ENCODE assay signal across 16 cellular contexts in genomic region chr13:49516467-49516866, GRCh38. TPM values are rescaled to one million over a fixed set of nuclear protein-coding genes. Genes with fewer than 3 reads are reported as not detected.
DNase-seq lines count a peak whose midpoint lies in the region; ATAC-seq and TF ChIP-seq lines count a peak whose summit lies in the region.
"Had no signal": no experiment of that assay in that cellular context is flagged by ENCODE, and none has a peak within 500 bp of the region (broad histone marks: within the 10 kb centered on the region; RNA-seq: fewer than 3 reads in every experiment).

No MANE protein-coding gene starts in this region.

- H3K36me3 Mint-ChIP-seq in activated naive CD4-positive, alpha-beta T cell treated with anti-CD3 and anti-CD28 coated beads, Interleukin-2, amount 50 U/mL, for 24 hours, result peaks cover 18% of the 10 kb centered on the region
- peaks cover 96% of the 10 kb centered on the region for H3K36me3 Mint-ChIP-seq in activated T-helper 17 cell treated with anti-CD3 and anti-CD28 coated beads, Interleukin-2, amount 50 U/mL, for 72 hours (ENCODE audit: low read depth)
- H3K36me3 Mint-ChIP-seq in memory B cell, result peaks cover 41% of the 10 kb centered on the region

- no peak for TF ChIP-seq POLR2A in GM18505 (IDR thresholded peaks at IDR 0.05; ENCODE audit: borderline replicate concordance, extremely low read depth, insufficient read depth, insufficient read length)

- in situ Hi-C loops in G401 (cut with HindIII; ENCODE audit: low sequenced_read_pairs), result no loop called here

- H3K4me3 Mint-ChIP-seq in activated naive CD4-positive, alpha-beta T cell treated with anti-CD3 and anti-CD28 coated beads, Interleukin-2, amount 50 U/mL, for 24 hours, result no peak overlapping the region
- no peak overlapping the region for H3K4me3 Mint-ChIP-seq in activated T-helper 17 cell treated with anti-CD3 and anti-CD28 coated beads, Interleukin-2, amount 50 U/mL, for 72 hours
- H3K4me3 Mint-ChIP-seq in memory B cell, result no peak overlapping the region
- H3K4me3 Mint-ChIP-seq: CD8-positive, alpha-beta memory T cell had no signal

- peaks cover 9% of the 10 kb centered on the region for H3K4me1 Mint-ChIP-seq in activated naive CD4-positive, alpha-beta T cell treated with anti-CD3 and anti-CD28 coated beads, Interleukin-2, amount 50 U/mL, for 24 hours
- no peaks in the 10 kb centered on the region for H3K4me1 Mint-ChIP-seq in activated T-helper 17 cell treated with anti-CD3 and anti-CD28 coated beads, Interleukin-2, amount 50 U/mL, for 72 hours
- H3K4me1 Mint-ChIP-seq in memory B cell, result no peaks in the 10 kb centered on the region

- no peaks in the 10 kb centered on the region for H3K27me3 Mint-ChIP-seq in activated naive CD4-positive, alpha-beta T cell treated with anti-CD3 and anti-CD28 coated beads, Interleukin-2, amount 50 U/mL, for 24 hours
- no peaks in the 10 kb centered on the region for H3K27me3 Mint-ChIP-seq in activated T-helper 17 cell treated with anti-CD3 and anti-CD28 coated beads, Interleukin-2, amount 50 U/mL, for 72 hours
- H3K27me3 Mint-ChIP-seq in memory B cell, result no peaks in the 10 kb centered on the region
- H3K27me3 Mint-ChIP-seq: CD8-positive, alpha-beta memory T cell had no signal

- DNase-seq in activated naive CD4-positive, alpha-beta T cell treated with anti-CD3 and anti-CD28 coated beads, Interleukin-2, amount 50 U/mL, for 16 hours, result no peak
- DNase-seq in G401 (ENCODE audit: low spot score) (peak; percentile 67), memory B cell (ENCODE audit: low spot score in 2 of 2) (no peak), DMS153 treated with DMSO at 0.1 percent for 48 hours (lab: John Stamatoyannopoulos, UW; ENCODE audit: unreplicated experiment) (no peak)
- DNase-seq: CD8-positive, alpha-beta memory T cell; DMS79 treated with DMSO at 0.1 percent for 48 hours; H7; NCI-H1417 treated with DMSO at 0.1 percent for 48 hours; NCI-H2029; NCI-H748 treated with DMSO at 0.1 percent for 48 hours; NK-92 treated with Interleukin-12 subunit alpha and Interleukin-12 subunit beta, amount 100 ng/mL, for 24 hours; Peyer's patch had no signal

- H3K27ac Mint-ChIP-seq in activated naive CD4-positive, alpha-beta T cell treated with anti-CD3 and anti-CD28 coated beads, Interleukin-2, amount 50 U/mL, for 24 hours, result peak overlapping the region; percentile 17
- H3K27ac Mint-ChIP-seq in activated T-helper 17 cell treated with anti-CD3 and anti-CD28 coated beads, Interleukin-2, amount 50 U/mL, for 72 hours, result peak overlapping the region; percentile 18
- peak overlapping the region; percentile 62 for H3K27ac Mint-ChIP-seq in memory B cell

- no peak for ATAC-seq in activated T-helper 17 cell treated with anti-CD3 and anti-CD28 coated beads, Interleukin-2, amount 50 U/mL, for 72 hours (replicated peaks)
- ATAC-seq in memory B cell (ENCODE audit: low read depth) (no peak), GM19467 (IDR thresholded peaks at IDR 0.05; ENCODE audit: unreplicated experiment) (no peak), GM18505 (IDR thresholded peaks at IDR 0.05; ENCODE audit: unreplicated experiment) (no peak)

- H3K9me3 Mint-ChIP-seq in activated naive CD4-positive, alpha-beta T cell treated with anti-CD3 and anti-CD28 coated beads, Interleukin-2, amount 50 U/mL, for 24 hours, result no peaks in the 10 kb centered on the region
- no peaks in the 10 kb centered on the region for H3K9me3 Mint-ChIP-seq in activated T-helper 17 cell treated with anti-CD3 and anti-CD28 coated beads, Interleukin-2, amount 50 U/mL, for 72 hours
- H3K9me3 Mint-ChIP-seq in memory B cell, result no peaks in the 10 kb centered on the region
- H3K9me3 Mint-ChIP-seq: CD8-positive, alpha-beta memory T cell had no signal

RNA-seq across cellular contexts. Expression of gene PHF11, which starts 20.7 kb away (rescaled TPM):
- 26.3 and 28.4 TPM in 2 replicates for total RNA-seq in G401 (2014; rRNA removed; shearing (Covaris generic))
- 10 to 100 TPM; 64.5 to 94.8 TPM for total RNA-seq in activated T-helper 17 cell treated with anti-CD3 and anti-CD28 coated beads, Interleukin-2, amount 50 U/mL, for 72 hours
